16 cellular contexts compared by ENCODE assay signal in the genomic region with DNA sequence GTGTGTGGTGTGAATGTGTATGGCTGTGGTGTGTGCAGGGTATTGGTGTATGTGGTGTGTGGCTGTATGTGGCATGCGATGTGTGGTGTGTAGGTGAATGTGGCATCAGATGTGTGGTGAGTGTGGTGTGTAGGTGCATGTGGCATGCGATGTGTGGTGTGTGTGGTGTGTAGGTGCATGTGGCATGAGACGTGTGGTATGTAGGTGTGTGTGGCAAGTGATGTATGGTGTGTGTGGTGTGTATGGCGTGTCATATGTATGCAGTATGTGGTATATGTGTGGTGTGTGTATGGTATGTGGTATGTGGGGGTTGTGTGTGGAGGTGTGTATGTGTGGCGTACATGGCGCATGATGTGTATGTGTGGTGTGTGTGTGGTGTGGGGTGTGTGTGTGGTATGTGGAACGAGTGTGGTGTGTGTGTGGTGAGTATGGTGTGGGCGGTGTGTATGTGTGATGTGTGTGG.
"Had no signal": no experiment of that assay in that cellular context is flagged by ENCODE, and none has a peak within 500 bp of the region (broad histone marks: within the 10 kb centered on the region; RNA-seq: fewer than 3 reads in every experiment).

No MANE protein-coding gene starts in this region.

- H3K4me3 ChIP-seq: spleen, transverse colon had no signal

- DNase-seq: activated B cell treated with CpG ODN at 0.5 μM for 24 hours; activated CD4-positive, alpha-beta memory T cell treated with anti-CD3 and anti-CD28 coated beads for 36 hours; activated CD4-positive, alpha-beta T cell treated with anti-CD3 and anti-CD28 coated beads for 4 hours; activated T-cell treated with anti-CD3 and anti-CD28 coated beads, Interleukin-2, amount 50 U/mL, for 72 hours; effector memory CD4-positive, alpha-beta T cell; left cardiac atrium; mesendoderm; naive thymus-derived CD8-positive, alpha-beta T cell; stimulated activated naive B cell treated with anti-CD40 and anti-IgM and Interleukin-4, amounts not matched to agents 10 μg/mL and 1 μg/mL and 100 μg/mL, for 72 hours; transverse colon had no signal

- H3K27ac ChIP-seq: parathyroid adenoma, spleen, transverse colon had no signal

- H3K27me3 Mint-ChIP-seq: activated B cell treated with CpG ODN at 0.5 μM for 24 hours; activated CD4-positive, alpha-beta memory T cell treated with anti-CD3 and anti-CD28 coated beads for 36 hours; activated naive CD8-positive, alpha-beta T cell; dendritic cell treated with granulocyte-macrophage colony-stimulating factor and Interleukin-4, amounts not matched to agents 40 ng/mL and 50 ng/mL, for 4 days; naive thymus-derived CD8-positive, alpha-beta T cell; stimulated activated naive B cell treated with anti-CD40 and anti-IgM and Interleukin-4, amounts not matched to agents 10 μg/mL and 1 μg/mL and 100 μg/mL, for 72 hours; T-cell had no signal

- H3K9ac ChIP-seq: parathyroid adenoma had no signal

- H3K4me1 ChIP-seq: parathyroid adenoma, spleen, transverse colon had no signal

- H3K27me3 ChIP-seq: spleen, transverse colon had no signal

- H3K4me1 Mint-ChIP-seq: activated B cell treated with CpG ODN at 0.5 μM for 24 hours; stimulated activated naive B cell treated with anti-CD40 and anti-IgM and Interleukin-4, amounts not matched to agents 10 μg/mL and 1 μg/mL and 100 μg/mL, for 72 hours; T-cell had no signal

- H3K9me3 ChIP-seq: spleen, transverse colon had no signal

- H3K36me3 Mint-ChIP-seq: activated CD4-positive, alpha-beta memory T cell treated with anti-CD3 and anti-CD28 coated beads for 36 hours; activated naive CD8-positive, alpha-beta T cell had no signal

- H3K36me3 ChIP-seq: transverse colon had no signal

- H3K27ac Mint-ChIP-seq: activated B cell treated with CpG ODN at 0.5 μM for 24 hours; activated CD4-positive, alpha-beta memory T cell treated with anti-CD3 and anti-CD28 coated beads for 36 hours; activated naive CD8-positive, alpha-beta T cell; activated T-cell treated with anti-CD3 and anti-CD28 coated beads, Interleukin-2, amount 50 U/mL, for 72 hours; dendritic cell treated with granulocyte-macrophage colony-stimulating factor and Interleukin-4, amounts not matched to agents 40 ng/mL and 50 ng/mL, for 4 days; naive thymus-derived CD8-positive, alpha-beta T cell; stimulated activated naive B cell treated with anti-CD40 and anti-IgM and Interleukin-4, amounts not matched to agents 10 μg/mL and 1 μg/mL and 100 μg/mL, for 72 hours; T-cell had no signal

- H3K4me3 Mint-ChIP-seq: activated B cell treated with CpG ODN at 0.5 μM for 24 hours; activated CD4-positive, alpha-beta memory T cell treated with anti-CD3 and anti-CD28 coated beads for 36 hours; activated naive CD8-positive, alpha-beta T cell; activated T-cell treated with anti-CD3 and anti-CD28 coated beads, Interleukin-2, amount 50 U/mL, for 72 hours; dendritic cell treated with granulocyte-macrophage colony-stimulating factor and Interleukin-4, amounts not matched to agents 40 ng/mL and 50 ng/mL, for 4 days; naive thymus-derived CD8-positive, alpha-beta T cell; stimulated activated naive B cell treated with anti-CD40 and anti-IgM and Interleukin-4, amounts not matched to agents 10 μg/mL and 1 μg/mL and 100 μg/mL, for 72 hours; T-cell had no signal

- H2AFZ ChIP-seq: parathyroid adenoma had no signal

- ATAC-seq: activated T-cell treated with anti-CD3 and anti-CD28 coated beads, Interleukin-2, amount 50 U/mL, for 72 hours; left cardiac atrium; naive thymus-derived CD8-positive, alpha-beta T cell; SK-N-SH treated with all-trans-retinoic acid at 6 μM for 48 hours; stimulated activated naive B cell treated with anti-CD40 and anti-IgM and Interleukin-4, amounts not matched to agents 10 μg/mL and 1 μg/mL and 100 μg/mL, for 72 hours; T-cell had no signal

- H3K9me3 Mint-ChIP-seq: activated B cell treated with CpG ODN at 0.5 μM for 24 hours; activated CD4-positive, alpha-beta memory T cell treated with anti-CD3 and anti-CD28 coated beads for 36 hours; activated T-cell treated with anti-CD3 and anti-CD28 coated beads, Interleukin-2, amount 50 U/mL, for 72 hours; dendritic cell treated with granulocyte-macrophage colony-stimulating factor and Interleukin-4, amounts not matched to agents 40 ng/mL and 50 ng/mL, for 4 days; naive thymus-derived CD8-positive, alpha-beta T cell; stimulated activated naive B cell treated with anti-CD40 and anti-IgM and Interleukin-4, amounts not matched to agents 10 μg/mL and 1 μg/mL and 100 μg/mL, for 72 hours; T-cell had no signal
